In genomic region chr7:149872419-149873073, GRCh38 we compare ENCODE assay signal across 8 cellular contexts. TPM values are rescaled to one million over a fixed set of nuclear protein-coding genes. Genes with fewer than 3 reads are reported as not detected.
DNase-seq lines count a peak whose midpoint lies in the region; ATAC-seq and TF ChIP-seq lines count a peak whose summit lies in the region.

No MANE protein-coding gene starts in this region.

- H3K4me1 Mint-ChIP-seq in dendritic cell treated with granulocyte-macrophage colony-stimulating factor and Interleukin-4, amounts not matched to agents 40 ng/mL and 50 ng/mL, for 4 days (ENCODE audit: low read depth): peaks cover 31% of the 10 kb centered on the region

- H3K4me3 ChIP-seq in spleen: peak overlapping the region; percentile 61 to 94 (median 84)

- TF ChIP-seq CTCF in spleen (IDR thresholded peaks at IDR 0.05 in 8 of 11, conservative IDR thresholded peaks at IDR 0.05 in 3 of 11): peak in 3 of 11 experiments; percentile 15 to 23 (median 15)

- no peaks in the 10 kb centered on the region for H3K9me3 Mint-ChIP-seq in dendritic cell treated with granulocyte-macrophage colony-stimulating factor and Interleukin-4, amounts not matched to agents 40 ng/mL and 50 ng/mL, for 4 days

- H3K27me3 Mint-ChIP-seq in dendritic cell treated with granulocyte-macrophage colony-stimulating factor and Interleukin-4, amounts not matched to agents 40 ng/mL and 50 ng/mL, for 4 days: peaks cover 8% of the 10 kb centered on the region

- intact Hi-C loops in dendritic cell treated with granulocyte-macrophage colony-stimulating factor and Interleukin-4, amounts not matched to agents 40 ng/mL and 50 ng/mL, for 4 days (cut with micrococcal nuclease): loop anchor here (1.0 kb wide), 1 partner anchor 34 kb away; the partner anchor contains the start of gene ZNF862
- intact Hi-C loops in spleen (cut with DNase I; ENCODE audit: low total_unique reads): no loop called here

- ATAC-seq in HG02642 (IDR thresholded peaks at IDR 0.05; ENCODE audit: poor library complexity, unreplicated experiment): no peak

- peak overlapping the region; percentile 80 for H3K4me3 Mint-ChIP-seq in dendritic cell treated with granulocyte-macrophage colony-stimulating factor and Interleukin-4, amounts not matched to agents 40 ng/mL and 50 ng/mL, for 4 days

- no peaks in the 10 kb centered on the region for H3K36me3 Mint-ChIP-seq in dendritic cell treated with granulocyte-macrophage colony-stimulating factor and Interleukin-4, amounts not matched to agents 40 ng/mL and 50 ng/mL, for 4 days (ENCODE audit: low read depth)

- no peak for TF ChIP-seq POLR2A in spleen (IDR thresholded peaks at IDR 0.05)

- H3K27ac ChIP-seq in spleen: peak overlapping the region; percentile 53 to 90 (median 87)

- WGBS in spleen, 5 donors: 28 to 33% (median 31%) methylated on average over 13 of the region's 13 CpGs

- H3K27me3 ChIP-seq in spleen (replicated peaks in 1 of 7): peaks cover 0 to 15% (median 0%) of the 10 kb centered on the region in 7 donors

- peaks cover 0 to 24% (median 0%) of the 10 kb centered on the region in 6 donors for H3K36me3 ChIP-seq in spleen

- no peaks in the 10 kb centered on the region for H3K9me3 ChIP-seq in spleen

- H3K27ac Mint-ChIP-seq in dendritic cell treated with granulocyte-macrophage colony-stimulating factor and Interleukin-4, amounts not matched to agents 40 ng/mL and 50 ng/mL, for 4 days: peak overlapping the region; percentile 76

- peaks cover 34 to 86% (median 68%) of the 10 kb centered on the region in 6 donors for H3K4me1 ChIP-seq in spleen

- DNase-seq in activated CD8-positive, alpha-beta memory T cell treated with anti-CD3 and anti-CD28 coated beads, Interleukin-2, amount 50 U/mL, for 48 hours: peak; percentile 73
- DNase-seq in activated CD8-positive, alpha-beta memory T cell treated with anti-CD3 and anti-CD28 coated beads for 24 hours: no peak
- peak; percentile 87 for DNase-seq in LHCN-M2 (ENCODE audit: low read depth)
- peak; percentile 47 for DNase-seq in SHP77 treated with DMSO at 0.1 percent for 48 hours (lab: John Stamatoyannopoulos, UW)
- DNase-seq in kidney tubule cell (ENCODE audit: low spot score): peak; percentile 83
- no peak for DNase-seq in spleen

RNA-seq across cellular contexts. Expression of gene ATP6V0E2, which starts 1.2 kb away (rescaled TPM):
- total RNA-seq in LHCN-M2 (2014; rRNA removed): 3.8 and 6.9 TPM in 2 replicates
- polyA plus RNA-seq in LHCN-M2 (2012): 9.5 TPM
- total RNA-seq in spleen: 10 to 100 TPM; 19.3 to 33.3 (median 28.0) TPM
- polyA plus RNA-seq in spleen: 10 to 100 TPM; 23.0 to 35.4 (median 33.4) TPM

RNA-seq across cellular contexts. Expression of gene ZNF862, which starts 34.4 kb away (rescaled TPM):
- total RNA-seq in LHCN-M2 (2014; rRNA removed) (3.0 and 11.8 TPM in 2 replicates), spleen (10 to 100 TPM; 19.0 to 39.8 (median 30.2) TPM)
- 5.9 TPM for polyA plus RNA-seq in LHCN-M2 (2012)
- polyA plus RNA-seq in spleen: 1 to 10 TPM; 4.4 to 9.9 (median 6.0) TPM

Comparison
In these comparisons a context has a peak if more than half of its experiments do, and no peak if none do; other contexts are left out.
1. DNase-seq: peak in activated CD8-positive, alpha-beta memory T cell treated with anti-CD3 and anti-CD28 coated beads, Interleukin-2, amount 50 U/mL, for 48 hours (single experiment), LHCN-M2 (single experiment), SHP77 treated with DMSO at 0.1 percent for 48 hours (single experiment) and kidney tubule cell (single experiment); none in activated CD8-positive, alpha-beta memory T cell treated with anti-CD3 and anti-CD28 coated beads for 24 hours (single experiment) and spleen (single experiment).